8 cellular contexts compared by ENCODE assay signal in genomic region chr16:67719778-67720144, GRCh38. TPM values are rescaled to one million over a fixed set of nuclear protein-coding genes. Genes with fewer than 3 reads are reported as not detected.
DNase-seq lines count a peak whose midpoint lies in the region; ATAC-seq and TF ChIP-seq lines count a peak whose summit lies in the region.

No MANE protein-coding gene starts in this region.

- H3K9me3 Mint-ChIP-seq in activated naive CD8-positive, alpha-beta T cell treated with anti-CD3 and anti-CD28 coated beads, Interleukin-2, amount 10 ng/mL, durations not matched to agents 7 days and 5 days = no peaks in the 10 kb centered on the region

- POLR2A ChIA-PET in activated naive CD8-positive, alpha-beta T cell treated with anti-CD3 and anti-CD28 coated beads, Interleukin-2, amount 10 ng/mL, durations not matched to agents 7 days and 5 days (lab: Charles Lee) = interaction anchor here (0.9 to 2.7 kb wide), 14 partner anchors 9 to 216 kb away, joined by 3 to 21 read pairs (median 4); partner anchors contain the start of genes ACD, C16orf86, CARMIL2 and CTCF

- H3K36me3 Mint-ChIP-seq in activated naive CD8-positive, alpha-beta T cell treated with anti-CD3 and anti-CD28 coated beads, Interleukin-2, amount 10 ng/mL, durations not matched to agents 7 days and 5 days = peaks cover 1% of the 10 kb centered on the region

- H3K36me3 ChIP-seq in DND-41 (ENCODE audit: insufficient read depth, low read length) = peaks cover 6% of the 10 kb centered on the region; the same call in 1 of the 2 replicates
- H3K36me3 ChIP-seq in neuron (ENCODE audit: insufficient read depth, low read length) = peaks cover 13% of the 10 kb centered on the region

- peak; percentile 50 for ATAC-seq in DND-41 (ENCODE audit: insufficient read depth, low read depth)
- ATAC-seq in activated naive CD8-positive, alpha-beta T cell treated with anti-CD3 and anti-CD28 coated beads, Interleukin-2, amount 10 ng/mL, durations not matched to agents 7 days and 5 days (ENCODE audit: low read depth) = peak; percentile 21
- ATAC-seq in GM19455 (IDR thresholded peaks at IDR 0.05; ENCODE audit: unreplicated experiment) = no peak

- 0 out of 2 replicates have a peak, but pooled peaks cover 6% of the 10 kb centered on the region for H4K20me1 ChIP-seq in DND-41 (ENCODE audit: insufficient read depth, low read length)

- H3K27me3 ChIP-seq in DND-41 (ENCODE audit: insufficient read depth, low read length, poor library complexity) (no peaks in the 10 kb centered on the region), neuron (ENCODE audit: insufficient read depth, low read length) (no peaks in the 10 kb centered on the region)

- H3K9me3 ChIP-seq in DND-41 (ENCODE audit: insufficient read depth, low read length, severe bottlenecking) = no peaks in the 10 kb centered on the region
- no peaks in the 10 kb centered on the region for H3K9me3 ChIP-seq in neuron (ENCODE audit: low read length)

- H3K4me1 Mint-ChIP-seq in activated naive CD8-positive, alpha-beta T cell treated with anti-CD3 and anti-CD28 coated beads, Interleukin-2, amount 10 ng/mL, durations not matched to agents 7 days and 5 days = peaks cover 35% of the 10 kb centered on the region

- DNase-seq in DND-41 (peak; percentile 38), GOT3 (lab: John Stamatoyannopoulos, UW) (peak; percentile 25), NCI-H82 (lab: John Stamatoyannopoulos, UW) (peak; percentile 63), head of caudate nucleus (peak in 41 of 42 donors; percentile 26 to 89 (median 65)), NCI-H128 (lab: John Stamatoyannopoulos, UW; ENCODE audit: unreplicated experiment) (no peak)
- peak; percentile 43 for DNase-seq in activated naive CD8-positive, alpha-beta T cell treated with anti-CD3 and anti-CD28 coated beads, Interleukin-2, amount 10 ng/mL, durations not matched to agents 7 days and 5 days

- peak overlapping the region; percentile 89 for H3K4me2 ChIP-seq in DND-41 (ENCODE audit: insufficient read depth, low read length)

- H3K4me3 Mint-ChIP-seq in activated naive CD8-positive, alpha-beta T cell treated with anti-CD3 and anti-CD28 coated beads, Interleukin-2, amount 10 ng/mL, durations not matched to agents 7 days and 5 days = peak overlapping the region; percentile 94

- peak overlapping the region; percentile 97 for H3K27ac Mint-ChIP-seq in activated naive CD8-positive, alpha-beta T cell treated with anti-CD3 and anti-CD28 coated beads, Interleukin-2, amount 10 ng/mL, durations not matched to agents 7 days and 5 days

- peak overlapping the region; percentile 66 for H3K9ac ChIP-seq in DND-41 (ENCODE audit: low read depth, low read length)

- peak overlapping the region; percentile 67 to 75; a peak in 3 of 4 replicates for H3K4me3 ChIP-seq in DND-41 (ENCODE audit: low read depth in 1 of 2, low read length in 2 of 2)
- H3K4me3 ChIP-seq in neuron (ENCODE audit: low read length) = peak overlapping the region; percentile 72

- peak overlapping the region; percentile 76 for H2AFZ ChIP-seq in DND-41 (ENCODE audit: low read depth, low read length)
- H2AFZ ChIP-seq in neuron (ENCODE audit: low read depth, low read length) = peak overlapping the region; percentile 31

- peak overlapping the region; percentile 88 for H3K27ac ChIP-seq in DND-41 (ENCODE audit: low read length)

- no peak for TF ChIP-seq CTCF in DND-41 (IDR thresholded peaks at IDR 0.05; ENCODE audit: borderline replicate concordance, extremely low read depth, low read length, poor library complexity, severe bottlenecking)

- peaks cover 43% of the 10 kb centered on the region for H3K79me2 ChIP-seq in DND-41 (ENCODE audit: insufficient read depth, low read length)

- H3K4me1 ChIP-seq in DND-41 (ENCODE audit: insufficient read depth, low read length) (peaks cover 31% of the 10 kb centered on the region), neuron (ENCODE audit: insufficient read depth, low read length) (peaks cover 16% of the 10 kb centered on the region)

- H3K27me3 Mint-ChIP-seq in activated naive CD8-positive, alpha-beta T cell treated with anti-CD3 and anti-CD28 coated beads, Interleukin-2, amount 10 ng/mL, durations not matched to agents 7 days and 5 days = no peaks in the 10 kb centered on the region

- intact Hi-C loops in head of caudate nucleus (cut with DNase I) = no loop called here

RNA-seq across cellular contexts. Expression of gene GFOD2, which starts 0.6 kb away (rescaled TPM):
- 10 to 100 TPM; 12.5 to 14.2 TPM for total RNA-seq in activated naive CD8-positive, alpha-beta T cell treated with anti-CD3 and anti-CD28 coated beads, Interleukin-2, amount 10 ng/mL, durations not matched to agents 7 days and 5 days

RNA-seq across cellular contexts. Expression of gene C16orf86, which starts 53.1 kb away (rescaled TPM):
- total RNA-seq in activated naive CD8-positive, alpha-beta T cell treated with anti-CD3 and anti-CD28 coated beads, Interleukin-2, amount 10 ng/mL, durations not matched to agents 7 days and 5 days = 1 to 10 TPM; 5.6 to 5.8 TPM

RNA-seq across cellular contexts. Expression of gene ENKD1, which starts 53.2 kb away (rescaled TPM):
- total RNA-seq in activated naive CD8-positive, alpha-beta T cell treated with anti-CD3 and anti-CD28 coated beads, Interleukin-2, amount 10 ng/mL, durations not matched to agents 7 days and 5 days = 10 to 100 TPM in 1 of 2 experiments, 1 to 10 TPM in 1; 9.6 to 12.1 TPM

RNA-seq across cellular contexts. Expression of gene PARD6A, which starts 59.0 kb away (rescaled TPM):
- total RNA-seq in activated naive CD8-positive, alpha-beta T cell treated with anti-CD3 and anti-CD28 coated beads, Interleukin-2, amount 10 ng/mL, durations not matched to agents 7 days and 5 days = 10 to 100 TPM in 1 of 2 experiments, 1 to 10 TPM in 1; 9.5 to 11.1 TPM

RNA-seq across cellular contexts. Expression of gene ACD, which starts 59.7 kb away (rescaled TPM):
- 10 to 100 TPM; 50.7 to 54.2 TPM for total RNA-seq in activated naive CD8-positive, alpha-beta T cell treated with anti-CD3 and anti-CD28 coated beads, Interleukin-2, amount 10 ng/mL, durations not matched to agents 7 days and 5 days
